8 cellular contexts compared by ENCODE assay signal in genomic region chr15:65791335-65792129, GRCh38. TPM values are rescaled to one million over a fixed set of nuclear protein-coding genes. Genes with fewer than 3 reads are reported as not detected.
A peak's percentile ranks its signal among the peaks of the same experiment; 100 is the strongest.
DNase-seq lines count a peak whose midpoint lies in the region; ATAC-seq, FAIRE-seq and TF ChIP-seq lines count a peak whose summit lies in the region.

No MANE protein-coding gene starts in this region.

- no peaks in the 10 kb centered on the region for H3K9me3 ChIP-seq in PC-3 (ENCODE audit: low read length)

- H3F3A ChIP-seq in PC-3 (ENCODE audit: low read length, unreplicated experiment), result no peaks in the 10 kb centered on the region

- H3K36me3 ChIP-seq in PC-3 (ENCODE audit: low read depth, low read length), result no peaks in the 10 kb centered on the region

- peak; percentile 17 for ATAC-seq in HG02870 (IDR thresholded peaks at IDR 0.05; ENCODE audit: unreplicated experiment)
- peak; percentile 25 for ATAC-seq in PC-3
- ATAC-seq in omental fat pad (ENCODE audit: low FRiP score), result peak; percentile 41

- peak overlapping the region; percentile 42 for H2AFZ ChIP-seq in PC-3 (ENCODE audit: low read length)

- TF ChIP-seq CTCF in PC-3 (conservative IDR thresholded peaks at IDR 0.05; ENCODE audit: low read depth, low read length) (no peak), glutamatergic neuron (IDR thresholded peaks at IDR 0.05; ENCODE audit: partially characterized antibody, unreplicated experiment) (no peak), omental fat pad (IDR thresholded peaks at IDR 0.05) (no peak)

- no peaks in the 10 kb centered on the region for H3K9me2 ChIP-seq in PC-3 (replicated peaks; ENCODE audit: low read length)

- H3K9ac ChIP-seq in PC-3 (ENCODE audit: low read length), result peak overlapping the region; percentile 55

- peak overlapping the region; percentile 88 for H3K4me3 ChIP-seq in PC-3 (ENCODE audit: low read length)

- DNase-seq in EL, result peak; percentile 58
- DNase-seq in PC-3, result peak; percentile 26
- DNase-seq in activated naive CD4-positive, alpha-beta T cell treated with anti-CD3 and anti-CD28 coated beads, Interleukin-2, amount 50 U/mL, for 16 hours, result peak; percentile 49
- DNase-seq in glutamatergic neuron, result peak; percentile 63
- DNase-seq in omental fat pad (ENCODE audit: low spot score), result peak; percentile 85
- DNase-seq in urothelium cell line (ENCODE audit: low spot score), result peak; percentile 72
- DNase-seq in NCI-H2107 (lab: John Stamatoyannopoulos, UW), result no peak

- H3K36me3 Mint-ChIP-seq in glutamatergic neuron (ENCODE audit: unreplicated experiment), result no peaks in the 10 kb centered on the region

- H3K27ac ChIP-seq in PC-3 (ENCODE audit: low read length), result no peak overlapping the region

- FAIRE-seq in urothelium cell line (lab: Jason Lieb, UNC), result no peak

- peaks cover 11% of the 10 kb centered on the region for H3K4me1 Mint-ChIP-seq in glutamatergic neuron (ENCODE audit: low read depth, unreplicated experiment)

- H3K27me3 Mint-ChIP-seq in glutamatergic neuron (ENCODE audit: unreplicated experiment), result peaks cover 6% of the 10 kb centered on the region

- H3K4me3 Mint-ChIP-seq in glutamatergic neuron (ENCODE audit: unreplicated experiment), result peak overlapping the region; percentile 90

- CTCF ChIA-PET in PC-3 (lab: Charles Lee), result interaction anchor here (0.6 to 0.7 kb wide), 2 partner anchors 45 to 78 kb away, joined by 4 to 8 read pairs; partner anchors contain the start of gene RAB11A

- POLR2A ChIA-PET in PC-3 (lab: Charles Lee; ENCODE audit: unreplicated experiment), result interaction anchor here (0.9 kb wide), 1 partner anchor 41 kb away, joined by 6 read pairs; no protein-coding TSS in a partner anchor

- no peaks in the 10 kb centered on the region for H4K20me1 ChIP-seq in PC-3 (ENCODE audit: low read length)

- peak overlapping the region; percentile 81 for H3K27ac Mint-ChIP-seq in glutamatergic neuron (ENCODE audit: unreplicated experiment)

- H3K4me2 ChIP-seq in PC-3 (ENCODE audit: low read length), result peak overlapping the region; percentile 85

- peaks cover 18% of the 10 kb centered on the region for H3K4me1 ChIP-seq in PC-3 (ENCODE audit: insufficient read depth, low read length)

- H3K9me3 Mint-ChIP-seq in glutamatergic neuron (ENCODE audit: unreplicated experiment), result peaks cover 1% of the 10 kb centered on the region

- peaks cover 26% of the 10 kb centered on the region for H3K79me2 ChIP-seq in PC-3 (ENCODE audit: low read length)

- H3K27me3 ChIP-seq in PC-3 (ENCODE audit: low read length), result no peaks in the 10 kb centered on the region

- intact Hi-C loops in PC-3 (cut with micrococcal nuclease), result no loop called here

- BruUV-seq in PC-3 (replicated peaks; lab: Mats Ljungman, UMichigan), result no TSS peak

RNA-seq across cellular contexts. Expression of gene DENND4A, which starts 0.6 kb away (rescaled TPM):
- 6.2 and 11.6 TPM in 2 replicates for total RNA-seq in PC-3 (2014; rRNA removed)
- total RNA-seq in glutamatergic neuron (ENCODE audit: unreplicated experiment), result 23.7 TPM
- 10 to 100 TPM; 38.8 to 64.8 (median 52.3) TPM for total RNA-seq in omental fat pad
